Comparison of ENCODE assay signal across 10 cellular contexts in genomic region chr9:125446581-125447094, GRCh38.
DNase-seq lines count a peak whose midpoint lies in the region; ATAC-seq and TF ChIP-seq lines count a peak whose summit lies in the region.
"Had no signal": no experiment of that assay in that cellular context is flagged by ENCODE, and none has a peak within 500 bp of the region (broad histone marks: within the 10 kb centered on the region; RNA-seq: fewer than 3 reads in every experiment).

No MANE protein-coding gene starts in this region.

- no peak for DNase-seq in stimulated activated CD4-positive, alpha-beta T cell treated with anti-CD3 and anti-CD28 coated beads, Interleukin-4, amount 100 ng/mL, for 1 hour
- DNase-seq in foreskin fibroblast: no peak
- DNase-seq in activated CD4-positive, CD25-positive, alpha-beta regulatory T cell treated with anti-CD3 and anti-CD28 coated beads, Interleukin-2, amount 50 U/mL, for 72 hours: no peak
- DNase-seq: left colon; NCI-H2081; stimulated activated CD4-positive, alpha-beta T cell treated with anti-CD3 and anti-CD28 coated beads, Interleukin-2, amount 100 ng/mL, for 24 hours had no signal

- H3K36me3 ChIP-seq in neural cell (ENCODE audit: insufficient read depth, low read length): no peaks in the 10 kb centered on the region

- peak overlapping the region; percentile 84 to 91 (median 90) for H3K27ac Mint-ChIP-seq in IgD-negative memory B cell

- H3F3A ChIP-seq in neural cell (ENCODE audit: insufficient read depth, low read length, poor library complexity, severe bottlenecking): no peaks in the 10 kb centered on the region

- no peaks in the 10 kb centered on the region for H3K9me2 ChIP-seq in neural cell (ENCODE audit: insufficient read depth, low read length)

- no peak for TF ChIP-seq RAD21 in neural cell (conservative IDR thresholded peaks at IDR 0.05)

- TF ChIP-seq CTCF in neural cell (IDR thresholded peaks at IDR 0.05; ENCODE audit: poor library complexity, severe bottlenecking): no peak
- no peak for TF ChIP-seq CTCF in foreskin fibroblast (IDR thresholded peaks at IDR 0.05; ENCODE audit: low read depth, low read length)

- peaks cover 5% of the 10 kb centered on the region for H3K36me3 Mint-ChIP-seq in IgD-negative memory B cell

- H3K9ac ChIP-seq in neural cell (ENCODE audit: low read length): no peak overlapping the region

- H2AFZ ChIP-seq in neural cell (ENCODE audit: low read depth, low read length): no peak overlapping the region

- H3K9me3 ChIP-seq in neural cell (ENCODE audit: low read length): no peaks in the 10 kb centered on the region

- no peak overlapping the region for H3K4me2 ChIP-seq in neural cell (ENCODE audit: low read length)

- no peaks in the 10 kb centered on the region for H4K20me1 ChIP-seq in neural cell (ENCODE audit: insufficient read depth)

- H3K27ac ChIP-seq in neural cell (ENCODE audit: low read length): peak overlapping the region; percentile 5

- ATAC-seq in GM19023 (IDR thresholded peaks at IDR 0.05; ENCODE audit: unreplicated experiment) (peak; percentile 92), HG02571 (IDR thresholded peaks at IDR 0.05; ENCODE audit: unreplicated experiment) (peak; percentile 51)
- ATAC-seq: left colon had no signal

- H3K27me3 ChIP-seq in neural cell (ENCODE audit: insufficient read depth, low read depth, low read length): no peaks in the 10 kb centered on the region

- H3K4me1 Mint-ChIP-seq in IgD-negative memory B cell: peaks cover 22 to 36% (median 29%) of the 10 kb centered on the region in 3 donors

- no peaks in the 10 kb centered on the region for H3K79me2 ChIP-seq in neural cell (replicated peaks; ENCODE audit: insufficient read depth, low read length)

- peak overlapping the region; percentile 2 for H3K4me3 ChIP-seq in neural cell (ENCODE audit: low read length)
- no peak overlapping the region for H3K4me3 ChIP-seq in foreskin fibroblast (ENCODE audit: low read depth in 1 of 2, low read length in 2 of 2)

- H3K9me3 Mint-ChIP-seq in IgD-negative memory B cell: no peaks in the 10 kb centered on the region

- H3K4me3 Mint-ChIP-seq in IgD-negative memory B cell: peak overlapping the region; percentile 41 to 78 (median 68)

- no peak for TF ChIP-seq EP300 in neural cell (conservative IDR thresholded peaks at IDR 0.05; ENCODE audit: poor library complexity, severe bottlenecking)

- no peaks in the 10 kb centered on the region for H3K27me3 Mint-ChIP-seq in IgD-negative memory B cell

TF ChIP-seq in neural cell, 6 proteins besides CTCF, POLR2A, EP300 and RAD21:
- TF ChIP-seq REST (IDR thresholded peaks at IDR 0.05; ENCODE audit: borderline replicate concordance): no peak
- peak; percentile 18 for TF ChIP-seq POLR2AphosphoS5 (IDR thresholded peaks at IDR 0.05)
- no peak for TF ChIP-seq EZH2 (IDR thresholded peaks at IDR 0.05; ENCODE audit: borderline replicate concordance, insufficient read depth, low read length, poor library complexity, severe bottlenecking)
